7 cellular contexts compared by ENCODE assay signal in the genomic region with DNA sequence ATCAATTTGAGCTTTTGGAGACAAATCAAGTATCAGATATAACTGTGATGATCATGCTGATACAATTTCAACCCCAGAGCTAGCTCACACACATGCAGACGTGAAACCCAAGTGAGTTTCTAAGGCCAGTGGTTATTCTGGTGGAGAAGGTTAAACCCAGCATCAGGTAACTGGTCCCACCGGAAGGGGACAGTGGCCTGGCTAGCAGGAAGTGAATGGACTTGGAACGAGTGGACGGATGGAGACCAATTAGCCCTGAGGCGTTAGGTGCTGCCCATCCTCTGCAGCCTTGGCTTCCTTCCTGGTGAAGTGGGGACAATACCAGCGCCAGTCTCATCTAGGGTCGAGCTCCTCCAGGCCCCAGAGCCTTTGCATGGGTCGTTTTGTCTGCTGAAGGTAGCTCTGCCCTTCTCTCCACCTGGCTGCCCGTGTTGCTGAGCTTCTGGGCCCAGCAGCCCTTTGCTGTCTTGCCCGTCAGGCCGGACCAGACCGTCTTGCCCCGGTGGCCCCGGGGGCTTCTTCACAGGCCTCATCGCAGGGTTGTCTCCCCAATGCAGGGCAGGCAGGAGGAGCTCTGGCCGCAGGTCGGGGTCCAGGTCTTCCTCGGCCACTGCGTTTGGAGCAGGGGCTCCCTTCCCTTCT. TPM values are rescaled to one million over a fixed set of nuclear protein-coding genes. Genes with fewer than 3 reads are reported as not detected.
DNase-seq lines count a peak whose midpoint lies in the region; ATAC-seq and TF ChIP-seq lines count a peak whose summit lies in the region.

No MANE protein-coding gene starts in this region.

- H3K9ac ChIP-seq in IMR-90 (ENCODE audit: low read depth, low read length) (peak overlapping the region; percentile 60), iPS-20b (ENCODE audit: low read depth, low read length) (peak overlapping the region; percentile 65; the same call in 1 of the 2 replicates), stomach smooth muscle (ENCODE audit: low read length in 2 of 2) (peak overlapping the region; percentile 59 to 68)

- ATAC-seq in IMR-90 (ENCODE audit: low read depth): no peak
- no peak for ATAC-seq in activated naive CD8-positive, alpha-beta T cell treated with anti-CD3 and anti-CD28 coated beads, Interleukin-2, amount 10 ng/mL, durations not matched to agents 7 days and 5 days (ENCODE audit: low read depth)

- peak overlapping the region; percentile 42 for H3K14ac ChIP-seq in IMR-90 (replicated peaks; ENCODE audit: low read depth, low read length)

- H3K36me3 Mint-ChIP-seq in activated naive CD8-positive, alpha-beta T cell treated with anti-CD3 and anti-CD28 coated beads, Interleukin-2, amount 10 ng/mL, durations not matched to agents 7 days and 5 days: no peaks in the 10 kb centered on the region

- peak overlapping the region; percentile 94 for H2AFZ ChIP-seq in IMR-90 (replicated peaks; ENCODE audit: low read length, poor library complexity)

- POLR2A ChIA-PET in IMR-90 (lab: Charles Lee; ENCODE audit: unreplicated experiment): interaction anchor here (0.6 kb wide), 1 partner anchor 11 kb away, joined by 22 read pairs; no protein-coding TSS in a partner anchor
- POLR2A ChIA-PET in activated naive CD8-positive, alpha-beta T cell treated with anti-CD3 and anti-CD28 coated beads, Interleukin-2, amount 10 ng/mL, durations not matched to agents 7 days and 5 days (lab: Charles Lee): interaction anchor here (1.3 kb wide), 1 partner anchor 159 kb away, joined by 5 read pairs; no protein-coding TSS in a partner anchor

- H2BK5ac ChIP-seq in IMR-90 (ENCODE audit: low read depth, low read length, poor library complexity, severe bottlenecking): no peak overlapping the region

- H3K9me3 ChIP-seq in IMR-90 (ENCODE audit: control insufficient read depth, insufficient read depth, low read length): no peaks in the 10 kb centered on the region
- no peaks in the 10 kb centered on the region for H3K9me3 ChIP-seq in iPS-20b (ENCODE audit: insufficient read depth, low read depth, low read length)
- no peaks in the 10 kb centered on the region for H3K9me3 ChIP-seq in stomach smooth muscle (ENCODE audit: control insufficient read depth in 2 of 2, low read length in 2 of 2)

- no peaks in the 10 kb centered on the region; the same call in 1 of the 2 replicates for H4K20me1 ChIP-seq in IMR-90 (ENCODE audit: insufficient read depth, low read length)

- intact Hi-C loops in IMR-90 (cut with micrococcal nuclease): loop anchor here (2.0 to 5.0 kb wide), 2 partner anchors 41 to 140 kb away; no protein-coding TSS in a partner anchor

- no TSS peak for BruUV-seq in IMR-90 (replicated peaks; lab: Mats Ljungman, UMichigan)

- H4K8ac ChIP-seq in IMR-90 (ENCODE audit: low read depth in 2 of 2, low read length in 2 of 2): peak overlapping the region; percentile 89 to 94

- TF ChIP-seq RAD21 in IMR-90 (IDR thresholded peaks at IDR 0.05; ENCODE audit: low read length): no peak

- H3K4ac ChIP-seq in IMR-90 (ENCODE audit: low read depth, low read length): peak overlapping the region; percentile 79

- H3K27ac Mint-ChIP-seq in activated naive CD8-positive, alpha-beta T cell treated with anti-CD3 and anti-CD28 coated beads, Interleukin-2, amount 10 ng/mL, durations not matched to agents 7 days and 5 days: peak overlapping the region; percentile 42

- in situ Hi-C loops in IMR-90 (cut with MboI; ENCODE audit: low sequenced_read_pairs): loop anchor here (10.0 kb wide), 1 partner anchor 166 kb away; no protein-coding TSS in a partner anchor

- H3K18ac ChIP-seq in IMR-90 (ENCODE audit: low read depth, low read length): peak overlapping the region; percentile 45

- WGBS in IMR-90 (ENCODE audit: extremely low coverage in 2 of 2, insufficient read length in 1 of 2), 2 experiments: 85% methylated on average over 6 of the region's 19 CpGs; no CpG with 5 or more reads in 1 of the 2 experiments

- H3K4me3 Mint-ChIP-seq in activated naive CD8-positive, alpha-beta T cell treated with anti-CD3 and anti-CD28 coated beads, Interleukin-2, amount 10 ng/mL, durations not matched to agents 7 days and 5 days: peak overlapping the region; percentile 66

- peak overlapping the region; percentile 84 for H2BK120ac ChIP-seq in IMR-90 (ENCODE audit: low read depth, low read length)

- H3K23ac ChIP-seq in IMR-90 (ENCODE audit: low read depth, low read length): no peak overlapping the region

- H3K4me1 Mint-ChIP-seq in activated naive CD8-positive, alpha-beta T cell treated with anti-CD3 and anti-CD28 coated beads, Interleukin-2, amount 10 ng/mL, durations not matched to agents 7 days and 5 days: peaks cover 15% of the 10 kb centered on the region

- H4K91ac ChIP-seq in IMR-90 (ENCODE audit: insufficient read depth, low read depth, low read length): peak overlapping the region; percentile 48

- H3K79me1 ChIP-seq in IMR-90 (ENCODE audit: low read depth in 1 of 2, low read length in 2 of 2): peaks cover 15 to 25% of the 10 kb centered on the region in 2 experiments

- H3K9me3 Mint-ChIP-seq in activated naive CD8-positive, alpha-beta T cell treated with anti-CD3 and anti-CD28 coated beads, Interleukin-2, amount 10 ng/mL, durations not matched to agents 7 days and 5 days: no peaks in the 10 kb centered on the region

- peak overlapping the region; percentile 76 for H4K5ac ChIP-seq in IMR-90 (ENCODE audit: low read depth, low read length)

- DNase-seq in IMR-90 (no peak), OCI-M1 (lab: John Stamatoyannopoulos, UW) (no peak), pons (ENCODE audit: low spot score) (no peak), GDM1 (lab: John Stamatoyannopoulos, UW) (no peak)
- DNase-seq in activated naive CD8-positive, alpha-beta T cell treated with anti-CD3 and anti-CD28 coated beads, Interleukin-2, amount 10 ng/mL, durations not matched to agents 7 days and 5 days: peak; percentile 38

- H2BK20ac ChIP-seq in IMR-90 (ENCODE audit: low read depth, low read length): no peak overlapping the region

- H3K27me3 ChIP-seq in IMR-90 (ENCODE audit: control insufficient read depth, insufficient read depth, low read length) (no peaks in the 10 kb centered on the region), iPS-20b (ENCODE audit: insufficient read depth, low read length) (no peaks in the 10 kb centered on the region; the same call in 1 of the 2 replicates), stomach smooth muscle (ENCODE audit: control insufficient read depth in 1 of 2, insufficient read depth in 2 of 2, low read length in 2 of 2) (no peaks in the 10 kb centered on the region)

- peaks cover 13% of the 10 kb centered on the region for H3K4me1 ChIP-seq in IMR-90 (ENCODE audit: control insufficient read depth, insufficient read depth, low read length)
- peaks cover 34% of the 10 kb centered on the region for H3K4me1 ChIP-seq in iPS-20b (ENCODE audit: insufficient read depth, low read length)
- peaks cover 10% of the 10 kb centered on the region for H3K4me1 ChIP-seq in stomach smooth muscle (ENCODE audit: control insufficient read depth, insufficient read depth, low read length)

- TF ChIP-seq CTCF in IMR-90 (conservative IDR thresholded peaks at IDR 0.05; ENCODE audit: low read depth, low read length): no peak

- H3K27ac ChIP-seq in IMR-90 (ENCODE audit: insufficient read depth, low read length) (peak overlapping the region; percentile 60; the same call in 1 of the 2 replicates), iPS-20b (ENCODE audit: low read length) (peak overlapping the region; percentile 65), stomach smooth muscle (ENCODE audit: low read length) (peak overlapping the region; percentile 85)

- TF ChIP-seq POLR2A in IMR-90 (IDR thresholded peaks at IDR 0.05; ENCODE audit: low read depth, low read length): no peak

- H3K56ac ChIP-seq in IMR-90 (ENCODE audit: extremely low read depth, insufficient read depth, low read length): no peak overlapping the region

- CTCF ChIA-PET in IMR-90 (lab: Yijun Ruan, JAX): interaction anchor here (0.9 to 1.9 kb wide), 4 partner anchors 19 to 166 kb away, joined by 3 to 5 read pairs (median 5); no protein-coding TSS in a partner anchor

- dilution Hi-C loops in IMR-90 (cut with HindIII; ENCODE audit: low sequenced_read_pairs, unreplicated experiment): no loop called here

- H3K4me3 ChIP-seq in IMR-90 (ENCODE audit: insufficient read depth, low read depth, low read length): peak overlapping the region; percentile 51; the same call in 1 of the 2 replicates
- peak overlapping the region; percentile 67 for H3K4me3 ChIP-seq in iPS-20b (ENCODE audit: low read length)
- peak overlapping the region; percentile 68 to 74 for H3K4me3 ChIP-seq in stomach smooth muscle (ENCODE audit: low read length in 2 of 2)

- H3K27me3 Mint-ChIP-seq in activated naive CD8-positive, alpha-beta T cell treated with anti-CD3 and anti-CD28 coated beads, Interleukin-2, amount 10 ng/mL, durations not matched to agents 7 days and 5 days: peaks cover 52% of the 10 kb centered on the region

- peak overlapping the region; percentile 48; the same call in 1 of the 2 replicates for H2AK5ac ChIP-seq in IMR-90 (ENCODE audit: low read depth, low read length)

- peak overlapping the region; percentile 83; the same call in 2 of the 3 replicates for H2BK15ac ChIP-seq in IMR-90 (ENCODE audit: low read depth, low read length)

- H2AK9ac ChIP-seq in IMR-90 (replicated peaks; ENCODE audit: low read depth, low read length, poor library complexity): peak overlapping the region; percentile 39

- H3K9me1 ChIP-seq in IMR-90 (ENCODE audit: insufficient read depth, low read length): peaks cover 22% of the 10 kb centered on the region

- H3K4me2 ChIP-seq in IMR-90 (ENCODE audit: low read depth, low read length): peak overlapping the region; percentile 83

- no peaks in the 10 kb centered on the region for H3K36me3 ChIP-seq in IMR-90 (ENCODE audit: control insufficient read depth, insufficient read depth, low read length)
- no peaks in the 10 kb centered on the region for H3K36me3 ChIP-seq in iPS-20b (ENCODE audit: insufficient read depth, low read depth, low read length)
- no peaks in the 10 kb centered on the region for H3K36me3 ChIP-seq in stomach smooth muscle (ENCODE audit: control insufficient read depth in 2 of 2, insufficient read depth in 2 of 2, low read length in 2 of 2)

RNA-seq across cellular contexts. Expression of a gene that starts 0.9 kb away (rescaled TPM):
- 7.0 and 9.4 TPM in 2 replicates for total RNA-seq in IMR-90 (2012; rRNA removed)
- 5.6 and 9.2 TPM in 2 replicates for polyA plus RNA-seq in IMR-90 (2012; rRNA removed)
- polyA plus RNA-seq in IMR-90 (2012; cell fraction: cytosol; rRNA removed): 1.5 and 2.3 TPM in 2 replicates
- 1.4 and 10.7 TPM in 2 replicates for polyA plus RNA-seq in IMR-90 (2012; cell fraction: nucleus; rRNA removed; ENCODE audit: low replicate concordance)
- total RNA-seq in activated naive CD8-positive, alpha-beta T cell treated with anti-CD3 and anti-CD28 coated beads, Interleukin-2, amount 10 ng/mL, durations not matched to agents 7 days and 5 days: 10 to 100 TPM in 1 of 2 experiments, 1 to 10 TPM in 1; 9.7 to 10.0 TPM

RNA-seq across cellular contexts. Expression of a gene that starts 46.0 kb away (rescaled TPM):
- 15.6 and 17.8 TPM in 2 replicates for total RNA-seq in IMR-90 (2012; rRNA removed)
- polyA plus RNA-seq in IMR-90 (2012; rRNA removed): 26.8 and 32.9 TPM in 2 replicates
- polyA plus RNA-seq in IMR-90 (2012; cell fraction: cytosol; rRNA removed): 17.9 and 19.5 TPM in 2 replicates
- 137 and 183 TPM in 2 replicates for polyA plus RNA-seq in IMR-90 (2012; cell fraction: nucleus; rRNA removed; ENCODE audit: low replicate concordance)
- total RNA-seq in activated naive CD8-positive, alpha-beta T cell treated with anti-CD3 and anti-CD28 coated beads, Interleukin-2, amount 10 ng/mL, durations not matched to agents 7 days and 5 days: not detected

RNA-seq across cellular contexts. Expression of a gene that starts 57.3 kb away (rescaled TPM):
- 73.5 and 86.9 TPM in 2 replicates for total RNA-seq in IMR-90 (2012; rRNA removed)
- polyA plus RNA-seq in IMR-90 (2012; rRNA removed): 63.8 and 69.2 TPM in 2 replicates
- polyA plus RNA-seq in IMR-90 (2012; cell fraction: cytosol; rRNA removed): 27.8 and 29.5 TPM in 2 replicates
- polyA plus RNA-seq in IMR-90 (2012; cell fraction: nucleus; rRNA removed; ENCODE audit: low replicate concordance): 14.1 and 41.8 TPM in 2 replicates
- total RNA-seq in activated naive CD8-positive, alpha-beta T cell treated with anti-CD3 and anti-CD28 coated beads, Interleukin-2, amount 10 ng/mL, durations not matched to agents 7 days and 5 days: 10 to 100 TPM; 47.8 to 51.2 TPM

Comparison
In these comparisons a context has a peak if more than half of its experiments do, and no peak if none do; other contexts are left out.
1. RNA of a gene that starts 46.0 kb away (total RNA-seq): 15.6 to 17.8 TPM in IMR-90; not detected in activated naive CD8-positive, alpha-beta T cell treated with anti-CD3 and anti-CD28 coated beads, Interleukin-2, amount 10 ng/mL, durations not matched to agents 7 days and 5 days; every median in the first group is over 10 times any median in the second.
2. Peak in every context shown above with its lines, with median percentiles within 50 percentile points of each other: H3K27ac ChIP-seq, H3K4me3 ChIP-seq and H3K9ac ChIP-seq.